In the genomic region with DNA sequence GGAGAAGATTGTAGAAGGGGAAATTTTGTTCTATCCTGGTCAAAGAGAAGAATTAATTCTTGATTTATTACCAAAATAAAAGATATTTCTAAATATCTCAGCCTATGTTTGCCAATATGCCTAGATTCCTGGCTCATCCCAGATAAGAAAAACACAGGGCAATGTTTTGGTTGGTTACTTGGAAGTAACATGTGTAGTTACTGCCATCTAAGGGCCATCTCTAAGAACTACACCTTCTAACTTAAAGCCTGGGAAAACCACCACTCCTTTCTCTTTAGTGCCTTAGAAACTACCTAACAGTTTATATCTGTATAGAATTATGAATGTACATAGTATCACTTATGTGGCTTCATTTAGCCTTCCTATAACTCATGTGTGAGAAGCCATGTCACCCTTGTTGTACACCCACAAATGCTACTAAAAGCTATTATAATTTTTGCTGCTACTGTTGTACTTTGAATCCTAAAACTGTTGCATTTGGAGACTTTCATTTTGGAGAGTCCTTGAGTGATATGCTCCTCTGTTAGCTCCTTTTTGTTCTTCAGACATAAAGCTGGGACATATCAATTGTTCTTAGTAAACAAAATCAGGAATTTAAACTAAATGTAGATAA, we compare ENCODE assay signal across 8 cellular contexts. TPM values are rescaled to one million over a fixed set of nuclear protein-coding genes. Genes with fewer than 3 reads are reported as not detected.
DNase-seq lines count a peak whose midpoint lies in the region; ATAC-seq and TF ChIP-seq lines count a peak whose summit lies in the region.

No MANE protein-coding gene starts in this region.

- CTCF ChIA-PET in PC-9 (lab: Charles Lee), result no interaction called here

- H3K27ac ChIP-seq in PC-9 (no peak overlapping the region), lower lobe of right lung (no peak overlapping the region)

- H3K27me3 ChIP-seq in PC-9 (ENCODE audit: insufficient read depth, low read depth) (no peaks in the 10 kb centered on the region), lower lobe of right lung (ENCODE audit: low read depth) (no peaks in the 10 kb centered on the region)

- H3K4me1 ChIP-seq in PC-9 (replicated peaks; ENCODE audit: insufficient read depth), result no peaks in the 10 kb centered on the region
- peaks cover 24% of the 10 kb centered on the region for H3K4me1 ChIP-seq in lower lobe of right lung

- no peaks in the 10 kb centered on the region for H3K9me2 ChIP-seq in PC-9 (ENCODE audit: insufficient read depth)

- H2AFZ ChIP-seq in PC-9, result no peak overlapping the region

- DNase-seq in DMS153 (lab: John Stamatoyannopoulos, UW) (peak; percentile 70), KG1 (lab: John Stamatoyannopoulos, UW) (peak; percentile 20), PC-9 (no peak), dedifferentiated amniotic fluid mesenchymal stem cell (ENCODE audit: extremely low spot score) (peak; percentile 74), lower lobe of right lung (no peak)
- no peak for DNase-seq in activated naive CD4-positive, alpha-beta T cell treated with Interleukin-2 at 50 U/mL for 16 hours

- POLR2A ChIA-PET in PC-9 (lab: Charles Lee; ENCODE audit: unreplicated experiment), result no interaction called here

- TF ChIP-seq CTCF in PC-9 (conservative IDR thresholded peaks at IDR 0.05) (peak; percentile 77), lower lobe of right lung (IDR thresholded peaks at IDR 0.05) (peak; percentile 79)

- no TSS peak for BruUV-seq in PC-9 (replicated peaks; lab: Mats Ljungman, UMichigan)

- H3K36me3 ChIP-seq in PC-9 (ENCODE audit: low read depth), result no peaks in the 10 kb centered on the region
- no peaks in the 10 kb centered on the region for H3K36me3 ChIP-seq in lower lobe of right lung

- H3K4me3 ChIP-seq in PC-9 (no peak overlapping the region), lower lobe of right lung (no peak overlapping the region)

- no peak overlapping the region for H3K4me2 ChIP-seq in PC-9

- intact Hi-C loops in PC-9 (cut with micrococcal nuclease; ENCODE audit: unreplicated experiment), result loop anchor here (2.0 to 10.0 kb wide), 2 partner anchors 867 to 1107 kb away; no protein-coding TSS in a partner anchor
- intact Hi-C loops in lower lobe of right lung (cut with DNase I), result no loop called here

- H3K79me2 ChIP-seq in PC-9 (ENCODE audit: low read depth), result no peaks in the 10 kb centered on the region

- H4K20me1 ChIP-seq in PC-9 (ENCODE audit: insufficient read depth), result no peaks in the 10 kb centered on the region

- H3F3A ChIP-seq in PC-9 (ENCODE audit: insufficient read depth, low read depth), result no peaks in the 10 kb centered on the region

- ATAC-seq in lower lobe of right lung (peak; percentile 56 to 74), GM19395 (IDR thresholded peaks at IDR 0.05; ENCODE audit: unreplicated experiment) (no peak)
- ATAC-seq in activated CD4-positive, CD25-positive, alpha-beta regulatory T cell treated with anti-CD3 and anti-CD28 coated beads, Interleukin-2, amount 50 U/mL, for 24 hours, result no peak

- no peaks in the 10 kb centered on the region for H3K9me3 ChIP-seq in PC-9 (ENCODE audit: insufficient read depth, low read depth)
- H3K9me3 ChIP-seq in lower lobe of right lung, result no peaks in the 10 kb centered on the region

RNA-seq across cellular contexts. Expression of a gene that starts 4.5 kb away (rescaled TPM):
- total RNA-seq in PC-9 (2021) (not detected in 2 replicates), lower lobe of right lung (2.4 TPM)

Comparison
In these comparisons a context has a peak if more than half of its experiments do, and no peak if none do; other contexts are left out.
1. DNase-seq: peak in DMS153 (single experiment), KG1 (single experiment) and dedifferentiated amniotic fluid mesenchymal stem cell (single experiment); none in PC-9 (0 of 2), lower lobe of right lung (single experiment) and activated naive CD4-positive, alpha-beta T cell treated with Interleukin-2 at 50 U/mL for 16 hours (single experiment).
2. ATAC-seq: peak in lower lobe of right lung (2 of 2); none in activated CD4-positive, CD25-positive, alpha-beta regulatory T cell treated with anti-CD3 and anti-CD28 coated beads, Interleukin-2, amount 50 U/mL, for 24 hours (0 of 2) and GM19395 (single experiment).